ENCODE assay signal across 11 cellular contexts in genomic region chr6:11213305-11214106, GRCh38. TPM values are rescaled to one million over a fixed set of nuclear protein-coding genes. Genes with fewer than 3 reads are reported as not detected.
DNase-seq lines count a peak whose midpoint lies in the region; ATAC-seq and TF ChIP-seq lines count a peak whose summit lies in the region.
"Had no signal": no experiment of that assay in that cellular context is flagged by ENCODE, and none has a peak within 500 bp of the region (broad histone marks: within the 10 kb centered on the region; RNA-seq: fewer than 3 reads in every experiment).

No MANE protein-coding gene starts in this region.

- peak overlapping the region; percentile 28 for H3K4ac ChIP-seq in trophoblast cell (ENCODE audit: low read depth, low read length)

- H3K79me2 ChIP-seq in fibroblast of lung (ENCODE audit: control insufficient read depth, insufficient read depth, low read length) = peaks cover 36% of the 10 kb centered on the region
- H3K79me2 ChIP-seq in trophoblast cell (ENCODE audit: control insufficient read depth, insufficient read depth, low read length, poor library complexity) = peaks cover 2% of the 10 kb centered on the region

- H3K9me3 Mint-ChIP-seq in natural killer cell = no peaks in the 10 kb centered on the region
- H3K9me3 Mint-ChIP-seq in natural killer cell treated with Interleukin-12 subunit alpha and Interleukin-12 subunit beta and Interleukin-15 and Interleukin-18, amount 100 ng/mL, for 72 hours = no peaks in the 10 kb centered on the region

- no peaks in the 10 kb centered on the region for H3K27me3 ChIP-seq in fibroblast of lung (ENCODE audit: control insufficient read depth, insufficient read depth, low read length)
- no peaks in the 10 kb centered on the region for H3K27me3 ChIP-seq in trophoblast cell (ENCODE audit: insufficient read depth, low read length)

- H3K36me3 Mint-ChIP-seq in natural killer cell = peaks cover 7% of the 10 kb centered on the region
- peaks cover 40% of the 10 kb centered on the region for H3K36me3 Mint-ChIP-seq in natural killer cell treated with Interleukin-12 subunit alpha and Interleukin-12 subunit beta and Interleukin-15 and Interleukin-18, amount 100 ng/mL, for 72 hours

- H3K4me3 ChIP-seq in fibroblast of lung (replicated peaks in 1 of 4; ENCODE audit: control extremely low read depth in 1 of 4, insufficient read depth in 1 of 4, low read depth in 3 of 4, low read length in 4 of 4) = no peak overlapping the region
- H3K4me3 ChIP-seq in trophoblast cell (ENCODE audit: low read depth, low read length) = no peak overlapping the region

- DNase-seq in natural killer cell = no peak
- no peak for DNase-seq in natural killer cell treated with Interleukin-12 subunit alpha and Interleukin-12 subunit beta and Interleukin-15 and Interleukin-18, amount 100 ng/mL, for 72 hours (ENCODE audit: low spot score)
- peak in 1 of 2 donors; percentile 50 for DNase-seq in fibroblast of lung (ENCODE audit: low read depth in 2 of 2)
- DNase-seq in trophoblast cell = no peak
- no peak for DNase-seq in NCI-H187 (lab: John Stamatoyannopoulos, UW)
- no peak for DNase-seq in NOMO-1 (lab: John Stamatoyannopoulos, UW; ENCODE audit: unreplicated experiment in 2 of 2)
- no peak for DNase-seq in HuH-7 (ENCODE audit: low spot score)
- no peak for DNase-seq in UCSD-AML1 (lab: John Stamatoyannopoulos, UW; ENCODE audit: unreplicated experiment)
- DNase-seq: activated CD4-positive, alpha-beta T cell treated with anti-CD3 and anti-CD28 coated beads for 4 hours; NCI-H1105 treated with DMSO at 0.1 percent for 48 hours; NCI-H774 had no signal

- ATAC-seq in natural killer cell = no peak
- no peak for ATAC-seq in natural killer cell treated with Interleukin-12 subunit alpha and Interleukin-12 subunit beta and Interleukin-15 and Interleukin-18, amount 100 ng/mL, for 72 hours

- TF ChIP-seq CTCF in natural killer cell (IDR thresholded peaks at IDR 0.05) (no peak), fibroblast of lung (conservative IDR thresholded peaks at IDR 0.05 in 1 of 2, IDR thresholded peaks at IDR 0.05 in 1 of 2; ENCODE audit: low read depth in 1 of 2, low read length in 2 of 2) (no peak)

- H3K18ac ChIP-seq in trophoblast cell (ENCODE audit: low read length) = peak overlapping the region; percentile 28

- H2AFZ ChIP-seq in fibroblast of lung (ENCODE audit: low read length) (no peak overlapping the region), trophoblast cell (ENCODE audit: insufficient read depth, low read length, poor library complexity) (no peak overlapping the region)

- no peaks in the 10 kb centered on the region for H3K27me3 Mint-ChIP-seq in natural killer cell (ENCODE audit: low read depth in 2 of 2)
- no peaks in the 10 kb centered on the region for H3K27me3 Mint-ChIP-seq in natural killer cell treated with Interleukin-12 subunit alpha and Interleukin-12 subunit beta and Interleukin-15 and Interleukin-18, amount 100 ng/mL, for 72 hours

- H3K9me3 ChIP-seq in fibroblast of lung (ENCODE audit: control insufficient read depth, insufficient read depth, low read depth, low read length) = no peaks in the 10 kb centered on the region
- H3K9me3 ChIP-seq in trophoblast cell (ENCODE audit: insufficient read depth, low read depth, low read length) = peaks cover 2% of the 10 kb centered on the region

- no peak overlapping the region for H2AK5ac ChIP-seq in trophoblast cell (ENCODE audit: low read length)

- H3K27ac ChIP-seq in fibroblast of lung (ENCODE audit: insufficient read depth, low read length) = peak overlapping the region; percentile 87
- H3K27ac ChIP-seq in trophoblast cell (ENCODE audit: low read depth, low read length) = no peak overlapping the region

- no CpG with 5 or more reads among the region's 14 CpGs for WGBS in trophoblast cell (ENCODE audit: extremely low coverage, insufficient coverage, insufficient read length)

- no peak overlapping the region for H3K14ac ChIP-seq in trophoblast cell (ENCODE audit: low read length)

- H3K9ac ChIP-seq in fibroblast of lung (ENCODE audit: insufficient read depth, low read length) = no peak overlapping the region
- H3K9ac ChIP-seq in trophoblast cell (ENCODE audit: low read length) = no peak overlapping the region

- H3K79me1 ChIP-seq in trophoblast cell (ENCODE audit: low read length) = peaks cover 5% of the 10 kb centered on the region

- H3K4me3 Mint-ChIP-seq in natural killer cell = no peak overlapping the region
- H3K4me3 Mint-ChIP-seq in natural killer cell treated with Interleukin-12 subunit alpha and Interleukin-12 subunit beta and Interleukin-15 and Interleukin-18, amount 100 ng/mL, for 72 hours = no peak overlapping the region

- no peaks in the 10 kb centered on the region for H4K20me1 ChIP-seq in fibroblast of lung (ENCODE audit: control insufficient read depth, extremely low read depth, insufficient read depth, low read length)

- no peak overlapping the region for H4K12ac ChIP-seq in trophoblast cell (ENCODE audit: low read depth, low read length)

- H4K91ac ChIP-seq in trophoblast cell (ENCODE audit: low read depth, low read length) = no peak overlapping the region

- no peak overlapping the region for H3K23ac ChIP-seq in trophoblast cell (ENCODE audit: low read length)

- H3K4me1 Mint-ChIP-seq in natural killer cell = peaks cover 94 to 96% of the 10 kb centered on the region in 2 donors
- H3K4me1 Mint-ChIP-seq in natural killer cell treated with Interleukin-12 subunit alpha and Interleukin-12 subunit beta and Interleukin-15 and Interleukin-18, amount 100 ng/mL, for 72 hours (ENCODE audit: low read depth in 2 of 2) = peaks cover 78 to 82% of the 10 kb centered on the region in 2 donors

- intact Hi-C loops in natural killer cell (cut with micrococcal nuclease) = no loop called here

- peaks cover 23% of the 10 kb centered on the region for H3K4me1 ChIP-seq in fibroblast of lung (ENCODE audit: control insufficient read depth, extremely low read depth, insufficient read depth, low read length)
- peaks cover 12 to 13% of the 10 kb centered on the region in 2 experiments for H3K4me1 ChIP-seq in trophoblast cell (ENCODE audit: control insufficient read depth in 1 of 2, insufficient read depth in 2 of 2, low read length in 2 of 2)

- H2BK12ac ChIP-seq in trophoblast cell (ENCODE audit: low read length) = no peak overlapping the region

- H2BK120ac ChIP-seq in trophoblast cell (ENCODE audit: insufficient read depth, low read length, poor library complexity) = no peak overlapping the region

- H4K8ac ChIP-seq in trophoblast cell (ENCODE audit: low read depth, low read length) = no peak overlapping the region

- H3K36me3 ChIP-seq in fibroblast of lung (ENCODE audit: control insufficient read depth, insufficient read depth, low read length) (no peaks in the 10 kb centered on the region), trophoblast cell (ENCODE audit: control insufficient read depth in 1 of 2, insufficient read depth in 2 of 2, low read length in 2 of 2) (peaks cover 30 to 53% of the 10 kb centered on the region in 2 experiments)

- no peak overlapping the region for H2BK5ac ChIP-seq in trophoblast cell (ENCODE audit: low read depth, low read length, poor library complexity)

- H3K4me2 ChIP-seq in fibroblast of lung (ENCODE audit: extremely low read depth, insufficient read depth, low read length) (peak overlapping the region; percentile 60), trophoblast cell (ENCODE audit: low read length) (no peak overlapping the region)

- H3K27ac Mint-ChIP-seq in natural killer cell = peak overlapping the region; percentile 41 to 79
- H3K27ac Mint-ChIP-seq in natural killer cell treated with Interleukin-12 subunit alpha and Interleukin-12 subunit beta and Interleukin-15 and Interleukin-18, amount 100 ng/mL, for 72 hours = peak overlapping the region in 1 of 2 donors; percentile 66

RNA-seq across cellular contexts. Expression of gene NEDD9, which starts 19.0 kb away (rescaled TPM):
- total RNA-seq in natural killer cell = 100 to 1,000 TPM; 106 to 110 (median 107) TPM
- 10 to 100 TPM; 59.9 to 81.3 TPM for total RNA-seq in natural killer cell treated with Interleukin-12 subunit alpha and Interleukin-12 subunit beta and Interleukin-15 and Interleukin-18, amount 100 ng/mL, for 72 hours
- 13.6 and 33.7 TPM in 2 replicates for total RNA-seq in fibroblast of lung
- 35.2 and 41.9 TPM in 2 replicates for polyA plus RNA-seq in fibroblast of lung
- polyA plus RNA-seq in fibroblast of lung (2012) = 25.1 and 26.5 TPM in 2 replicates
- 75.8 and 84.0 TPM in 2 replicates for polyA minus RNA-seq in fibroblast of lung (ENCODE audit: low replicate concordance)
- 46.4 and 47.9 TPM in 2 replicates for polyA plus RNA-seq in trophoblast cell (2013)
